Comparison of ENCODE assay signal across 12 cellular contexts in the genomic region with DNA sequence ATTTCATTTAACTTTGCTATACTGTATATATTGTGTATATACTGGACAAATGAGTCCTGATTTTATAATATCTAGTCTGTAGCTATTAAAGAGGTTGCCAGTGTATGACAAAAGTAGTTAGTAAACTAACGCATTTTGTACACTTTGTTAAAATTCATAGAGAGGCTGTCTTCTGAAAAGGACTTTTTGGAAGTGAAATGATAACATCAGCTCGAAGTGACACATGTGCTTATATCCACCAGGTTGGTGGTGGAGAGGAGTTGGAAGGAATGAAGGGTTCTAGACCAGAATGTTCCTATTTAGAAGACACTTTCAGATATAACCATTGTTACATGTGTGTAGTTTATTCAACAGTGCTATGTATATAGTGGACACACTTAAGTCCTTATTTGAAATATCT. TPM values are rescaled to one million over a fixed set of nuclear protein-coding genes. Genes with fewer than 3 reads are reported as not detected.
"Had no signal": no experiment of that assay in that cellular context is flagged by ENCODE, and none has a peak within 500 bp of the region (broad histone marks: within the 10 kb centered on the region; RNA-seq: fewer than 3 reads in every experiment).

No MANE protein-coding gene starts in this region.

RNA-seq across cellular contexts. Expression of a gene that starts 24.2 kb away (rescaled TPM):
- total RNA-seq: naive thymus-derived CD8-positive, alpha-beta T cell; natural killer cell treated with Interleukin-12 subunit alpha and Interleukin-12 subunit beta and Interleukin-15 and Interleukin-18, amount 100 ng/mL, for 72 hours; neural crest cell; occipital lobe; ovary; pulmonary artery endothelial cell; right atrium auricular region; sciatic nerve; smooth muscle cell; suprapubic skin; upper lobe of right lung had no signal
- polyA plus RNA-seq: naive thymus-derived CD8-positive, alpha-beta T cell; smooth muscle cell; urinary bladder had no signal
